Comparison of ENCODE assay signal across 8 cellular contexts in the genomic region with DNA sequence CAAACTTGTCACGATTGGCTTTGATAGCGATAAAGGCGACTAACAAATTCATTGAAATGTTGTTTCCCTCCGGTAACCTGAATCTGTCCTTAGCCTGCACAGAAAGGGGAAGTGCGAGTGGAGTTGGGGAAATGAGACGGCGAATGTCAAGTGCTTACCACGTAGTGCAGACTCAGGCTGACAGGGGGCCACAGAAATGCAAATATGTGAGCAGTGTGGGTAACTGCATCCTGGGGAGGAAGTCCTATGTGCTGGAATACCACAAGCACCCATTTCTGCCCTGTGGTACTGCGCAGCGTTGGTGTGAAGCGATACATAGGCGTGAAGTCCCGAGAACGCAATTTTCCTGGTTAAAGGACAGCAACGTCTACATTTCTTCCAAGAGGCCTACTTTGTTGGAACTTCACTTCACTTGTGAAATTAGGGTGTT. TPM values are rescaled to one million over a fixed set of nuclear protein-coding genes. Genes with fewer than 3 reads are reported as not detected.
DNase-seq lines count a peak whose midpoint lies in the region; ATAC-seq and TF ChIP-seq lines count a peak whose summit lies in the region.

No MANE protein-coding gene starts in this region.

- H3K4me3 ChIP-seq in SK-N-MC (peak overlapping the region; percentile 100), trophoblast cell (ENCODE audit: low read depth, low read length) (peak overlapping the region; percentile 89), vagina (peak overlapping the region; percentile 63 to 82)

- peak overlapping the region; percentile 91 for H3K9ac ChIP-seq in SK-N-MC (ENCODE audit: insufficient read length)
- peak overlapping the region; percentile 81 for H3K9ac ChIP-seq in trophoblast cell (ENCODE audit: low read length)

- peak overlapping the region; percentile 34 for H4K12ac ChIP-seq in trophoblast cell (ENCODE audit: low read depth, low read length)

- H2BK5ac ChIP-seq in trophoblast cell (ENCODE audit: low read depth, low read length, poor library complexity): no peak overlapping the region

- ATAC-seq in GM19351 (IDR thresholded peaks at IDR 0.05; ENCODE audit: unreplicated experiment) (peak; percentile 70), HG03520 (IDR thresholded peaks at IDR 0.05; ENCODE audit: unreplicated experiment) (peak; percentile 37)

- peaks cover 23% of the 10 kb centered on the region for H3K36me3 ChIP-seq in SK-N-MC (ENCODE audit: insufficient read depth, low read length)
- H3K36me3 ChIP-seq in trophoblast cell (ENCODE audit: control insufficient read depth in 1 of 2, insufficient read depth in 2 of 2, low read length in 2 of 2): peaks cover 7 to 12% of the 10 kb centered on the region in 2 experiments
- peaks cover 0 to 6% of the 10 kb centered on the region in 2 donors for H3K36me3 ChIP-seq in vagina

- no peak overlapping the region for H3K18ac ChIP-seq in trophoblast cell (ENCODE audit: low read length)

- no peak overlapping the region for H2AK5ac ChIP-seq in trophoblast cell (ENCODE audit: low read length)

- no CpG with 5 or more reads among the region's 15 CpGs for WGBS in trophoblast cell (ENCODE audit: extremely low coverage, insufficient coverage, insufficient read length)

- H3K23ac ChIP-seq in trophoblast cell (ENCODE audit: low read length): no peak overlapping the region

- intact Hi-C loops in cardiac septum (cut with DNase I) (no loop called here), vagina (cut with DNase I) (loop anchor here (10.0 kb wide), 1 partner anchor 536 kb away; no protein-coding TSS in a partner anchor)

- DNase-seq in COLO668 (lab: John Stamatoyannopoulos, UW; ENCODE audit: unreplicated experiment) (peak; percentile 56), SK-N-MC (ENCODE audit: low read depth, low spot score) (no peak), cardiac septum (ENCODE audit: low spot score) (peak; percentile 84), trophoblast cell (peak; percentile 25 to 55), vagina (ENCODE audit: extremely low spot score in 2 of 2) (no peak)
- DNase-seq in activated naive CD8-positive, alpha-beta T cell treated with anti-CD3 and anti-CD28 coated beads, Interleukin-2, amount 50 U/mL, for 16 hours (ENCODE audit: low read depth, low spot score): peak; percentile 3

- H3K4ac ChIP-seq in trophoblast cell (ENCODE audit: low read depth, low read length): no peak overlapping the region

- peaks cover 11% of the 10 kb centered on the region for H3K79me1 ChIP-seq in trophoblast cell (ENCODE audit: low read length)

- H3K27ac ChIP-seq in SK-N-MC (peak overlapping the region; percentile 65), trophoblast cell (ENCODE audit: low read depth, low read length) (no peak overlapping the region), vagina (peak overlapping the region; percentile 89)

- no peak overlapping the region for H4K91ac ChIP-seq in trophoblast cell (ENCODE audit: low read depth, low read length)

- peak overlapping the region; percentile 73 for H4K8ac ChIP-seq in trophoblast cell (ENCODE audit: low read depth, low read length)

- peak overlapping the region; percentile 40 for H2AFZ ChIP-seq in trophoblast cell (ENCODE audit: insufficient read depth, low read length, poor library complexity)

- peaks cover 3 to 6% of the 10 kb centered on the region in 2 experiments for H3K4me1 ChIP-seq in trophoblast cell (ENCODE audit: control insufficient read depth in 1 of 2, insufficient read depth in 2 of 2, low read length in 2 of 2)
- H3K4me1 ChIP-seq in vagina: peaks cover 35% of the 10 kb centered on the region

- no peak overlapping the region for H2BK12ac ChIP-seq in trophoblast cell (ENCODE audit: low read length)

- peak overlapping the region; percentile 81 for H3K4me2 ChIP-seq in trophoblast cell (ENCODE audit: low read length)

- no peak for TF ChIP-seq CTCF in vagina (IDR thresholded peaks at IDR 0.05)

- no peaks in the 10 kb centered on the region for H3K27me3 ChIP-seq in trophoblast cell (ENCODE audit: insufficient read depth, low read length)
- H3K27me3 ChIP-seq in vagina: no peaks in the 10 kb centered on the region

- H3K79me2 ChIP-seq in trophoblast cell (ENCODE audit: control insufficient read depth, insufficient read depth, low read length, poor library complexity): peaks cover 10% of the 10 kb centered on the region

- H2BK120ac ChIP-seq in trophoblast cell (ENCODE audit: insufficient read depth, low read length, poor library complexity): no peak overlapping the region

- no peaks in the 10 kb centered on the region for H3K9me3 ChIP-seq in SK-N-MC (ENCODE audit: low read depth, low read length)
- no peaks in the 10 kb centered on the region for H3K9me3 ChIP-seq in trophoblast cell (ENCODE audit: insufficient read depth, low read depth, low read length)
- H3K9me3 ChIP-seq in vagina: no peaks in the 10 kb centered on the region

- no peak overlapping the region for H3K14ac ChIP-seq in trophoblast cell (ENCODE audit: low read length)

- TF ChIP-seq POLR2A in vagina (IDR thresholded peaks at IDR 0.05): no peak

RNA-seq across cellular contexts. Expression of a gene that starts 0.9 kb away (rescaled TPM):
- total RNA-seq in cardiac septum: 30.3 TPM
- 12.8 and 13.2 TPM in 2 replicates for polyA plus RNA-seq in trophoblast cell (2013)
- 24.6 TPM for total RNA-seq in vagina

RNA-seq across cellular contexts. Expression of a gene that starts 5.8 kb away (rescaled TPM):
- total RNA-seq in cardiac septum (8.6 TPM), vagina (33.6 TPM)
- polyA plus RNA-seq in trophoblast cell (2013): 5.6 and 5.9 TPM in 2 replicates

Comparison
In these comparisons a context has a peak if more than half of its experiments do, and no peak if none do; other contexts are left out.
1. DNase-seq: peak in COLO668 (single experiment), activated naive CD8-positive, alpha-beta T cell treated with anti-CD3 and anti-CD28 coated beads, Interleukin-2, amount 50 U/mL, for 16 hours (single experiment), cardiac septum (single experiment) and trophoblast cell (2 of 2); none in SK-N-MC (single experiment) and vagina (0 of 2).
2. Peak in every context shown above with its lines, with median percentiles within 50 percentile points of each other: H3K4me3 ChIP-seq.